ENCODE assay signal across 26 cellular contexts in genomic region chrX:32562261-32562660, GRCh38.
DNase-seq lines count a peak whose midpoint lies in the region; ATAC-seq, FAIRE-seq and TF ChIP-seq lines count a peak whose summit lies in the region.
"Had no signal": no experiment of that assay in that cellular context is flagged by ENCODE, and none has a peak within 500 bp of the region (broad histone marks: within the 10 kb centered on the region; RNA-seq: fewer than 3 reads in every experiment).

No MANE protein-coding gene starts in this region.

- no peaks in the 10 kb centered on the region for H3K4me1 ChIP-seq in pancreas
- H3K4me1 ChIP-seq in CD4-positive, alpha-beta memory T cell (ENCODE audit: insufficient read depth, low read length): no peaks in the 10 kb centered on the region
- H3K4me1 ChIP-seq in PC-9 (replicated peaks; ENCODE audit: insufficient read depth): no peaks in the 10 kb centered on the region
- H3K4me1 ChIP-seq: A549; BLaER1 treated with 17β-estradiol and CSF1 and Interleukin-3, amounts not matched to agents 10 nM and 100 nM had no signal

- H3K4me1 Mint-ChIP-seq in CD4-positive, alpha-beta memory T cell: no peaks in the 10 kb centered on the region
- H3K4me1 Mint-ChIP-seq: B cell; CD8-positive, alpha-beta memory T cell had no signal

- no peak for ATAC-seq in pancreas
- no peak for ATAC-seq in left ventricle myocardium superior
- ATAC-seq: A549, GM12878 had no signal

- no TSS peak for BruUV-seq in PC-9 (replicated peaks; lab: Mats Ljungman, UMichigan)

- 62 to 67% methylated on average over 4 of the region's 4 CpGs for WGBS in pancreas, 2 donors

- no peaks in the 10 kb centered on the region for H4K20me1 ChIP-seq in PC-9 (ENCODE audit: insufficient read depth)
- H4K20me1 ChIP-seq: BLaER1 treated with 17β-estradiol and CSF1 and Interleukin-3, amounts not matched to agents 10 nM and 100 nM had no signal

- FAIRE-seq in pancreas (lab: Jason Lieb, UNC): peak; percentile 59
- FAIRE-seq: A549, GM12878, GM12892, GM18507 had no signal

- no peak overlapping the region for H2AFZ ChIP-seq in PC-9

- intact Hi-C loops in pancreas (cut with DNase I): no loop called here
- intact Hi-C loops in left ventricle myocardium superior (cut with micrococcal nuclease): no loop called here
- intact Hi-C loops in CD4-positive, alpha-beta memory T cell (cut with micrococcal nuclease): no loop called here
- intact Hi-C loops in PC-9 (cut with micrococcal nuclease; ENCODE audit: unreplicated experiment): no loop called here

- H3K36me3 ChIP-seq in pancreas: no peaks in the 10 kb centered on the region
- H3K36me3 ChIP-seq in CD4-positive, alpha-beta memory T cell (ENCODE audit: insufficient read depth, low read length): no peaks in the 10 kb centered on the region
- no peaks in the 10 kb centered on the region for H3K36me3 ChIP-seq in PC-9 (ENCODE audit: low read depth)
- H3K36me3 ChIP-seq: BLaER1 treated with 17β-estradiol and CSF1 and Interleukin-3, amounts not matched to agents 10 nM and 100 nM had no signal

- no peaks in the 10 kb centered on the region for H3K9me2 ChIP-seq in PC-9 (ENCODE audit: insufficient read depth)

- TF ChIP-seq CTCF in pancreas (IDR thresholded peaks at IDR 0.05): no peak
- no peak for TF ChIP-seq CTCF in PC-9 (conservative IDR thresholded peaks at IDR 0.05)

- H3K27ac Mint-ChIP-seq in CD4-positive, alpha-beta memory T cell: no peak overlapping the region
- H3K27ac Mint-ChIP-seq: B cell; CD4-positive, alpha-beta T cell had no signal

- H3K27me3 Mint-ChIP-seq in CD4-positive, alpha-beta memory T cell: no peaks in the 10 kb centered on the region
- H3K27me3 Mint-ChIP-seq: B cell; CD4-positive, alpha-beta T cell had no signal

- in situ Hi-C loops in SK-MEL-5 (cut with HindIII; ENCODE audit: low pct_unique_long_range_greater_than_20kb, low sequenced_read_pairs): no loop called here

- no peaks in the 10 kb centered on the region for H3K9me3 ChIP-seq in pancreas
- H3K9me3 ChIP-seq in CD4-positive, alpha-beta memory T cell (ENCODE audit: control insufficient read depth in 1 of 2, low read length in 2 of 2): no peaks in the 10 kb centered on the region
- no peaks in the 10 kb centered on the region for H3K9me3 ChIP-seq in PC-9 (ENCODE audit: insufficient read depth, low read depth)
- H3K9me3 ChIP-seq: A549; BLaER1 treated with 17β-estradiol and CSF1 and Interleukin-3, amounts not matched to agents 10 nM and 100 nM had no signal

- H3K4me3 Mint-ChIP-seq in CD4-positive, alpha-beta memory T cell: no peak overlapping the region
- H3K4me3 Mint-ChIP-seq: B cell; CD4-positive, alpha-beta T cell; CD8-positive, alpha-beta memory T cell had no signal

- H3K36me3 Mint-ChIP-seq in CD4-positive, alpha-beta memory T cell: no peaks in the 10 kb centered on the region
- H3K36me3 Mint-ChIP-seq: CD8-positive, alpha-beta memory T cell had no signal

- no peak overlapping the region for H3K4me2 ChIP-seq in PC-9
- H3K4me2 ChIP-seq: A549; BLaER1 treated with 17β-estradiol and CSF1 and Interleukin-3, amounts not matched to agents 10 nM and 100 nM had no signal

- POLR2A ChIA-PET in CD4-positive, alpha-beta memory T cell (lab: Charles Lee; ENCODE audit: partially characterized antibody): no interaction called here
- POLR2A ChIA-PET in PC-9 (lab: Charles Lee; ENCODE audit: unreplicated experiment): no interaction called here

- CTCF ChIA-PET in CD4-positive, alpha-beta memory T cell (lab: Charles Lee; ENCODE audit: partially characterized antibody): no interaction called here
- CTCF ChIA-PET in PC-9 (lab: Charles Lee): no interaction called here

- H3K79me2 ChIP-seq in PC-9 (ENCODE audit: low read depth): no peaks in the 10 kb centered on the region

- H3K27ac ChIP-seq in pancreas: no peak overlapping the region
- H3K27ac ChIP-seq in CD4-positive, alpha-beta memory T cell (ENCODE audit: low read depth, low read length): no peak overlapping the region
- no peak overlapping the region for H3K27ac ChIP-seq in PC-9
- H3K27ac ChIP-seq: 22Rv1; A549; BLaER1 treated with 17β-estradiol and CSF1 and Interleukin-3, amounts not matched to agents 10 nM and 100 nM; C4-2B had no signal

- DNase-seq in COLO829 (ENCODE audit: low spot score) (peak; percentile 54), SK-MEL-5 (ENCODE audit: low read depth, low spot score) (peak; percentile 52), foreskin melanocyte (peak; percentile 72), pancreas (no peak), left ventricle myocardium superior (no peak), NCI-H2029 (lab: John Stamatoyannopoulos, UW) (no peak), PC-9 (no peak)
- DNase-seq in CD4-positive, alpha-beta memory T cell: no peak
- DNase-seq: AML-193; CD4-positive, alpha-beta T cell; CD8-positive, alpha-beta memory T cell; DMS 273 treated with DMSO at 0.1 percent for 48 hours; DMS153; DMS53; DMS79; DND-41; EL; GDM1 had no signal

- peaks cover 0 to 3% (median 0%) of the 10 kb centered on the region in 8 donors for H3K9me3 Mint-ChIP-seq in CD4-positive, alpha-beta memory T cell

- H3K4me3 ChIP-seq in pancreas (no peak overlapping the region), PC-9 (no peak overlapping the region)
- no peak overlapping the region for H3K4me3 ChIP-seq in CD4-positive, alpha-beta memory T cell (ENCODE audit: low read length in 2 of 2)
- H3K4me3 ChIP-seq: A549; BLaER1 treated with 17β-estradiol and CSF1 and Interleukin-3, amounts not matched to agents 10 nM and 100 nM; GM12878 had no signal

- no peaks in the 10 kb centered on the region for H3F3A ChIP-seq in PC-9 (ENCODE audit: insufficient read depth, low read depth)

- H3K27me3 ChIP-seq in pancreas (no peaks in the 10 kb centered on the region), PC-9 (ENCODE audit: insufficient read depth, low read depth) (no peaks in the 10 kb centered on the region)
- no peaks in the 10 kb centered on the region for H3K27me3 ChIP-seq in CD4-positive, alpha-beta memory T cell (ENCODE audit: insufficient read depth, low read length)

Comparison
In these comparisons a context has a peak if more than half of its experiments do, and no peak if none do; other contexts are left out.
1. DNase-seq: peak in COLO829 (single experiment), SK-MEL-5 (single experiment) and foreskin melanocyte (single experiment); none in pancreas (0 of 6), left ventricle myocardium superior (single experiment), NCI-H2029 (single experiment), CD4-positive, alpha-beta memory T cell (0 of 5) and PC-9 (0 of 2).